Comparison of ENCODE assay signal across 2 cellular contexts in the genomic region with DNA sequence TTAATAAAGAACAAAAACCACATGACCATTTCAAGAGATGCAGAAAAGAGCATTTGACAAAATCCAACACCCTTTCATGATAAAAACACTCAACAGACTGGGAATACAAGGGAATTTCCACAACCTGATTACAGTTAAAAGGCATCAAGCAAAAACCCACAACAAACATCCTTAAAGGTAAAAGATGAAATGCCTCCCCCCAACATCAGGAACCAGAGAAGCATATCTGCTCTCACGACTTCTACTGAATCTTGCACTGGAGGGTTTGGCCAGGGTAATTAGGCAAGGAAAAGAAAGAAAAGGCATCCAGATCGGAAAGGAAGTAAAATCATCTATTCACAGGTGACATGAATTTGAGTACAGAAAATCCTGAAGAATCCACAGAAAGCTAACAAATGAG.
TF ChIP-seq lines count a peak whose summit lies in the region.

No MANE protein-coding gene starts in this region.

TF ChIP-seq in GM12878, 131 proteins besides CTCF, POLR2A, EP300 and RAD21:
- TF ChIP-seq NFIC (IDR thresholded peaks at IDR 0.05; ENCODE audit: low read depth, low read length) (peak; percentile 59; the same call in 1 of the 2 replicates), CREM (IDR thresholded peaks at IDR 0.05; ENCODE audit: low read depth) (0 out of 2 replicates have a peak, but pooled peaks have one; percentile 11), MTA3 (IDR thresholded peaks at IDR 0.05; ENCODE audit: borderline replicate concordance, low read length) (0 out of 2 replicates have a peak, but pooled peaks have one; percentile 30), TCF7 (IDR thresholded peaks at IDR 0.05; ENCODE audit: borderline replicate concordance) (0 out of 2 replicates have a peak, but pooled peaks have one; percentile 29), IKZF1 (conservative IDR thresholded peaks at IDR 0.05) (peak; percentile 12; the same call in 1 of the 2 replicates), GATAD2B (conservative IDR thresholded peaks at IDR 0.05; ENCODE audit: low read depth) (no peak), RUNX3 (IDR thresholded peaks at IDR 0.05; ENCODE audit: low read length) (peak; percentile 59)
- TF ChIP-seq, protein P1, sequence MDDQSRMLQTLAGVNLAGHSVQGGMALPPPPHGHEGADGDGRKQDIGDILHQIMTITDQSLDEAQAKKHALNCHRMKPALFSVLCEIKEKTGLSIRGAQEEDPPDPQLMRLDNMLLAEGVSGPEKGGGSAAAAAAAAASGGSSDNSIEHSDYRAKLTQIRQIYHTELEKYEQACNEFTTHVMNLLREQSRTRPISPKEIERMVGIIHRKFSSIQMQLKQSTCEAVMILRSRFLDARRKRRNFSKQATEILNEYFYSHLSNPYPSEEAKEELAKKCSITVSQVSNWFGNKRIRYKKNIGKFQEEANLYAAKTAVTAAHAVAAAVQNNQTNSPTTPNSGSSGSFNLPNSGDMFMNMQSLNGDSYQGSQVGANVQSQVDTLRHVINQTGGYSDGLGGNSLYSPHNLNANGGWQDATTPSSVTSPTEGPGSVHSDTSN (IDR thresholded peaks at IDR 0.05; ENCODE audit: insufficient replicate concordance, low read depth, low read length) = no peak

TF ChIP-seq in HepG2, 621 proteins besides CTCF, POLR2A, EP300 and RAD21:
- TF ChIP-seq ZNF75D (CRISPR knock-in tag; IDR thresholded peaks at IDR 0.05; ENCODE audit: borderline replicate concordance) = no peak
- TF ChIP-seq, protein P2, sequence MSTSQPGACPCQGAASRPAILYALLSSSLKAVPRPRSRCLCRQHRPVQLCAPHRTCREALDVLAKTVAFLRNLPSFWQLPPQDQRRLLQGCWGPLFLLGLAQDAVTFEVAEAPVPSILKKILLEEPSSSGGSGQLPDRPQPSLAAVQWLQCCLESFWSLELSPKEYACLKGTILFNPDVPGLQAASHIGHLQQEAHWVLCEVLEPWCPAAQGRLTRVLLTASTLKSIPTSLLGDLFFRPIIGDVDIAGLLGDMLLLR (CRISPR knock-in tag; IDR thresholded peaks at IDR 0.05) = no peak
- TF ChIP-seq ZNF841 (CRISPR knock-in tag; IDR thresholded peaks at IDR 0.05; ENCODE audit: borderline replicate concordance) = no peak
- no peak for TF ChIP-seq ZNF136 (CRISPR knock-in tag; IDR thresholded peaks at IDR 0.05; ENCODE audit: low read depth)
- TF ChIP-seq ZMYM2 (CRISPR knock-in tag; IDR thresholded peaks at IDR 0.05) = no peak
- TF ChIP-seq, protein P3, sequence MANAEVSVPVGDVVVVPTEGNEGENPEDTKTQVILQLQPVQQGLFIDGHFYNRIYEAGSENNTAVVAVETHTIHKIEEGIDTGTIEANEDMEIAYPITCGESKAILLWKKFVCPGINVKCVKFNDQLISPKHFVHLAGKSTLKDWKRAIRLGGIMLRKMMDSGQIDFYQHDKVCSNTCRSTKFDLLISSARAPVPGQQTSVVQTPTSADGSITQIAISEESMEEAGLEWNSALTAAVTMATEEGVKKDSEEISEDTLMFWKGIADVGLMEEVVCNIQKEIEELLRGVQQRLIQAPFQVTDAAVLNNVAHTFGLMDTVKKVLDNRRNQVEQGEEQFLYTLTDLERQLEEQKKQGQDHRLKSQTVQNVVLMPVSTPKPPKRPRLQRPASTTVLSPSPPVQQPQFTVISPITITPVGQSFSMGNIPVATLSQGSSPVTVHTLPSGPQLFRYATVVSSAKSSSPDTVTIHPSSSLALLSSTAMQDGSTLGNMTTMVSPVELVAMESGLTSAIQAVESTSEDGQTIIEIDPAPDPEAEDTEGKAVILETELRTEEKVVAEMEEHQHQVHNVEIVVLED (CRISPR knock-in tag; IDR thresholded peaks at IDR 0.05; ENCODE audit: borderline replicate concordance) = no peak
- TF ChIP-seq FOSL2 (CRISPR knock-in tag; IDR thresholded peaks at IDR 0.05) = no peak
- TF ChIP-seq, protein P4, sequence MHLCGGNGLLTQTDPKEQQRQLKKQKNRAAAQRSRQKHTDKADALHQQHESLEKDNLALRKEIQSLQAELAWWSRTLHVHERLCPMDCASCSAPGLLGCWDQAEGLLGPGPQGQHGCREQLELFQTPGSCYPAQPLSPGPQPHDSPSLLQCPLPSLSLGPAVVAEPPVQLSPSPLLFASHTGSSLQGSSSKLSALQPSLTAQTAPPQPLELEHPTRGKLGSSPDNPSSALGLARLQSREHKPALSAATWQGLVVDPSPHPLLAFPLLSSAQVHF (CRISPR knock-in tag; IDR thresholded peaks at IDR 0.05) = no peak
- no peak for TF ChIP-seq ZBTB1 (CRISPR knock-in tag; IDR thresholded peaks at IDR 0.05; ENCODE audit: borderline replicate concordance)
- TF ChIP-seq, protein P5, sequence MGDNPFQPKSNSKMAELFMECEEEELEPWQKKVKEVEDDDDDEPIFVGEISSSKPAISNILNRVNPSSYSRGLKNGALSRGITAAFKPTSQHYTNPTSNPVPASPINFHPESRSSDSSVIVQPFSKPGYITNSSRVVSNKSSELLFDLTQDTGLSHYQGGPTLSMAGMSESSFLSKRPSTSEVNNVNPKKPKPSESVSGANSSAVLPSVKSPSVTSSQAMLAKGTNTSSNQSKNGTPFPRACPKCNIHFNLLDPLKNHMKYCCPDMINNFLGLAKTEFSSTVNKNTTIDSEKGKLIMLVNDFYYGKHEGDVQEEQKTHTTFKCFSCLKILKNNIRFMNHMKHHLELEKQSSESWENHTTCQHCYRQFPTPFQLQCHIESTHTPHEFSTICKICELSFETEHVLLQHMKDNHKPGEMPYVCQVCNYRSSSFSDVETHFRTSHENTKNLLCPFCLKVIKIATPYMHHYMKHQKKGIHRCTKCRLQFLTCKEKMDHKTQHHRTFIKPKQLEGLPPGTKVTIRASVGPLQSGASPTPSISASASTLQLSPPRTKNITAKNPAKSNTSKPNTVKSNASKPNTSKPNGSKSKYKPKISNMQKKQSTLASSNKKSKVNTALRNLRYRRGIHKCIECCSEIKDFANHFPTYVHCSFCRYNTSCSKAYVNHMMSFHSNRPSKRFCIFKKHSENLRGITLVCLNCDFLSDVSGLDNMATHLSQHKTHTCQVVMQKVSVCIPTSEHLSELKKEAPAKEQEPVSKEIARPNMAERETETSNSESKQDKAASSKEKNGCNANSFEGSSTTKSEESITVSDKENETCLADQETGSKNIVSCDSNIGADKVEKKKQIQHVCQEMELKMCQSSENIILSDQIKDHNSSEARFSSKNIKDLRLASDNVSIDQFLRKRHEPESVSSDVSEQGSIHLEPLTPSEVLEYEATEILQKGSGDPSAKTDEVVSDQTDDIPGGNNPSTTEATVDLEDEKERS (CRISPR knock-in tag; IDR thresholded peaks at IDR 0.05) = no peak
- TF ChIP-seq XRCC5 (optimal IDR thresholded peaks at IDR 0.05; ENCODE audit: low read length) = no peak
